In the genomic region with DNA sequence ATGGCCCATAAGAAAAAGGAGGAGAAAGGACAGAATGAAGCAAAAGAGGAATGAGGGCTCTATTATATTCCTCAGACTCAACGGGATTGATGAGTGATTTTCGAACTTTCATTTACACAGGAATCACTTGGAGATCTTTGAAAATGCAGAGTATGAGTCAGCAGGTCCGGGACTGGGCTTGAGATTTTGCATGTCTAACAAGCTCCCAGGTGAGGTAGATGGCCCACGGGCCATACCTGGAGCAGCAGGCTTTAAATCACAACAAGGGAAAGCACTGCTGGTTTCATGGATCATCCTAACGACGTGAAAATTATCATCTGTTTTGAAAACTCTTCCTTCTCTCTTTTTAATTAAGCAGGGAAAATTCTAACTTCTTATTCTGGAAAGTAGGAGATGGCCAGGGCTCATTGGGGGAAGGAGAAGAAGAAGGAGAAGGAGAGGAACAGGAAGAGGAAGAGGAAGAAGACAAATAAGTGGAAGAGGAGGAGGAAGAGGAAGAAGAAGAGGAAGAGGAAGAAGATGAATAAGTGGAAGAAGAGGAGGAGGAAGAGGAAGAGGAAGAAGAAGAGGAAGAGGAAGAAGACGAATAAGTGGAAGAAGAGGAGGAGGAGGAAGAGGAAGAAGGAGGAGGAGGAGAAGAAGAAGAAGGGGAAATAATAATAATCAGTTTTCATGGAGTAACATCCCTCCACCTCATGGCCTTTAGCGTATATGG, we compare ENCODE assay signal across 22 cellular contexts. TPM values are rescaled to one million over a fixed set of nuclear protein-coding genes. Genes with fewer than 3 reads are reported as not detected.
DNase-seq lines count a peak whose midpoint lies in the region; ATAC-seq and TF ChIP-seq lines count a peak whose summit lies in the region.
"Had no signal": no experiment of that assay in that cellular context is flagged by ENCODE, and none has a peak within 500 bp of the region (broad histone marks: within the 10 kb centered on the region; RNA-seq: fewer than 3 reads in every experiment).

No MANE protein-coding gene starts in this region.

- H3K9me3 ChIP-seq in SK-N-MC (ENCODE audit: low read depth, low read length) (no peaks in the 10 kb centered on the region), smooth muscle cell (replicated peaks; ENCODE audit: low read depth) (no peaks in the 10 kb centered on the region)
- H3K9me3 ChIP-seq: BLaER1 had no signal

- ATAC-seq in HG03469 (IDR thresholded peaks at IDR 0.05; ENCODE audit: unreplicated experiment), result no peak
- ATAC-seq: GM12878, HCT116, HepG2 had no signal

- no peak overlapping the region for H3K4me3 Mint-ChIP-seq in activated CD4-positive, alpha-beta T cell treated with anti-CD3 and anti-CD28 coated beads, Interleukin-2, amount 10 ng/mL, durations not matched to agents 7 days and 5 days
- H3K4me3 Mint-ChIP-seq: CD14-positive monocyte had no signal

- H3K9me3 Mint-ChIP-seq in activated CD4-positive, alpha-beta T cell treated with anti-CD3 and anti-CD28 coated beads, Interleukin-2, amount 10 ng/mL, durations not matched to agents 7 days and 5 days, result no peaks in the 10 kb centered on the region
- H3K9me3 Mint-ChIP-seq: CD4-positive, alpha-beta memory T cell had no signal

- H3K27ac Mint-ChIP-seq in activated CD4-positive, alpha-beta T cell treated with anti-CD3 and anti-CD28 coated beads, Interleukin-2, amount 10 ng/mL, durations not matched to agents 7 days and 5 days, result peak overlapping the region; percentile 50
- H3K27ac Mint-ChIP-seq: CD14-positive monocyte, IgD-negative memory B cell had no signal

- DNase-seq in activated CD4-positive, alpha-beta T cell treated with anti-CD3 and anti-CD28 coated beads, Interleukin-2, amount 10 ng/mL, durations not matched to agents 7 days and 5 days, result no peak
- DNase-seq in activated CD4-positive, alpha-beta T cell treated with anti-CD3 and anti-CD28 coated beads for 48 hours, result no peak
- DNase-seq in SK-N-MC (ENCODE audit: low read depth, low spot score), result no peak
- peak; percentile 58 for DNase-seq in islet precursor cell
- DNase-seq in smooth muscle cell (lab: John Stamatoyannopoulos, UW; ENCODE audit: unreplicated experiment), result no peak
- DNase-seq in posterior cingulate gyrus, result no peak
- DNase-seq in GM19238 (ENCODE audit: insufficient read length, low spot score), result no peak
- DNase-seq: 8988T; Calu3; CD4-positive, alpha-beta memory T cell; DMS79 treated with DMSO at 0.1 percent for 48 hours; EL; GOT3; H7 had no signal

- H3K27ac ChIP-seq in SK-N-MC, result peak overlapping the region; percentile 67
- no peak overlapping the region for H3K27ac ChIP-seq in smooth muscle cell (ENCODE audit: low read depth)
- H3K27ac ChIP-seq: BLaER1 had no signal

- no peak overlapping the region for H3K9ac ChIP-seq in SK-N-MC (ENCODE audit: insufficient read length)
- H3K9ac ChIP-seq in smooth muscle cell (ENCODE audit: low read depth), result no peak overlapping the region
- H3K9ac ChIP-seq: BLaER1 had no signal

- no peaks in the 10 kb centered on the region for H3K36me3 ChIP-seq in SK-N-MC (ENCODE audit: insufficient read depth, low read length)
- H3K36me3 ChIP-seq in smooth muscle cell (ENCODE audit: low read depth), result no peaks in the 10 kb centered on the region
- H3K36me3 ChIP-seq: BLaER1 had no signal

- no peaks in the 10 kb centered on the region for H3K79me2 ChIP-seq in smooth muscle cell (ENCODE audit: low read depth)

- no peaks in the 10 kb centered on the region for H4K20me1 ChIP-seq in smooth muscle cell (ENCODE audit: low read depth)

- H3K4me1 ChIP-seq in smooth muscle cell (ENCODE audit: low read depth), result peaks cover 19% of the 10 kb centered on the region

- H3K36me3 Mint-ChIP-seq in activated CD4-positive, alpha-beta T cell treated with anti-CD3 and anti-CD28 coated beads, Interleukin-2, amount 10 ng/mL, durations not matched to agents 7 days and 5 days (ENCODE audit: low read depth), result no peaks in the 10 kb centered on the region

- intact Hi-C loops in posterior cingulate gyrus (cut with DNase I), result no loop called here

- no peak for TF ChIP-seq CTCF in smooth muscle cell (IDR thresholded peaks at IDR 0.05; ENCODE audit: borderline replicate concordance, insufficient read depth, poor library complexity, severe bottlenecking)

- H3K27me3 ChIP-seq in smooth muscle cell (ENCODE audit: low read depth), result no peaks in the 10 kb centered on the region

- H3K4me3 ChIP-seq in SK-N-MC, result no peak overlapping the region
- no peak overlapping the region for H3K4me3 ChIP-seq in smooth muscle cell
- H3K4me3 ChIP-seq: BLaER1, GM12878 had no signal

- 72% methylated on average over 8 of the region's 8 CpGs for WGBS in smooth muscle cell (ENCODE audit: low lambda C conversion rate)

- peaks cover 16% of the 10 kb centered on the region for H3K27me3 Mint-ChIP-seq in activated CD4-positive, alpha-beta T cell treated with anti-CD3 and anti-CD28 coated beads, Interleukin-2, amount 10 ng/mL, durations not matched to agents 7 days and 5 days

- H2AFZ ChIP-seq in smooth muscle cell (ENCODE audit: low read depth), result no peak overlapping the region

- POLR2A ChIA-PET in activated CD4-positive, alpha-beta T cell treated with anti-CD3 and anti-CD28 coated beads, Interleukin-2, amount 10 ng/mL, durations not matched to agents 7 days and 5 days (lab: Charles Lee), result no interaction called here

- H3K4me1 Mint-ChIP-seq in activated CD4-positive, alpha-beta T cell treated with anti-CD3 and anti-CD28 coated beads, Interleukin-2, amount 10 ng/mL, durations not matched to agents 7 days and 5 days, result peaks cover 7% of the 10 kb centered on the region

- CTCF ChIA-PET in activated CD4-positive, alpha-beta T cell treated with anti-CD3 and anti-CD28 coated beads, Interleukin-2, amount 10 ng/mL, durations not matched to agents 7 days and 5 days (lab: Charles Lee), result no interaction called here

- no peak overlapping the region for H3K4me2 ChIP-seq in smooth muscle cell
- H3K4me2 ChIP-seq: BLaER1 had no signal

- peaks cover 4% of the 10 kb centered on the region for H3F3A ChIP-seq in smooth muscle cell (ENCODE audit: low read depth)

RNA-seq across cellular contexts. Expression of a gene that starts 3.8 kb away (rescaled TPM):
- under 1 TPM; 0.10 to 0.17 TPM for total RNA-seq in activated CD4-positive, alpha-beta T cell treated with anti-CD3 and anti-CD28 coated beads, Interleukin-2, amount 10 ng/mL, durations not matched to agents 7 days and 5 days
- total RNA-seq in smooth muscle cell, result 0.81 and 2.5 TPM in 2 replicates
- 1.1 and 1.7 TPM in 2 replicates for polyA plus RNA-seq in smooth muscle cell
- total RNA-seq: G401 had no signal
- polyA plus RNA-seq: CD14-positive monocyte; CD4-positive, alpha-beta memory T cell; IgD-negative memory B cell had no signal
